ENCODE assay signal across 1 cellular context in genomic region chr2:237243487-237243886, GRCh38.
TF ChIP-seq lines count a peak whose summit lies in the region.

No MANE protein-coding gene starts in this region.

TF ChIP-seq in HepG2, 621 proteins besides CTCF, POLR2A, EP300 and RAD21 (continued from another document):
- TF ChIP-seq GRHL1 (CRISPR knock-in tag; conservative IDR thresholded peaks at IDR 0.05) (no peak), SMAD9 (CRISPR knock-in tag; IDR thresholded peaks at IDR 0.05) (no peak), MAFK (conservative IDR thresholded peaks at IDR 0.05 in 1 of 2, IDR thresholded peaks at IDR 0.05 in 1 of 2; ENCODE audit: low read length in 2 of 2) (peak in 1 of 2 experiments; percentile 59; a peak in 2 of 4 replicates), MAFF (IDR thresholded peaks at IDR 0.05; ENCODE audit: low read depth, low read length) (0 out of 2 replicates have a peak, but pooled peaks have one; percentile 14), NFATC3 (CRISPR knock-in tag; IDR thresholded peaks at IDR 0.05) (no peak)
